In genomic region chrX:6386837-6387236, GRCh38 we compare ENCODE assay signal across 23 cellular contexts.
"Had no signal": no experiment of that assay in that cellular context is flagged by ENCODE, and none has a peak within 500 bp of the region (broad histone marks: within the 10 kb centered on the region; RNA-seq: fewer than 3 reads in every experiment).

No MANE protein-coding gene starts in this region.

- FAIRE-seq: endometrium, islet of Langerhans had no signal

- ATAC-seq: activated naive CD4-positive, alpha-beta T cell treated with anti-CD3 and anti-CD28 coated beads, Interleukin-2, amount 50 U/mL, for 72 hours; gastrocnemius medialis; left ventricle myocardium superior; naive thymus-derived CD4-positive, alpha-beta T cell; right cardiac atrium; stimulated activated naive CD8-positive, alpha-beta T cell treated with anti-CD3 and anti-CD28 coated beads, Interleukin-15, Interleukin-2, amounts not matched to agents 100 U/mL and 50 U/mL, for 24 hours; WTC11 had no signal

- H3K27ac ChIP-seq: colonic mucosa, gastrocnemius medialis, testis, transverse colon had no signal

- H3K4me1 ChIP-seq: colonic mucosa, gastrocnemius medialis, testis, transverse colon had no signal

- H3K4me3 ChIP-seq: colonic mucosa, gastrocnemius medialis, testis, transverse colon had no signal

- H3K36me3 ChIP-seq: colonic mucosa, gastrocnemius medialis, transverse colon had no signal

- DNase-seq: activated CD4-positive, alpha-beta memory T cell treated with anti-CD3 and anti-CD28 coated beads, Interleukin-2, amount 10 ng/mL, durations not matched to agents 7 days and 5 days; activated CD4-positive, alpha-beta T cell treated with anti-CD3 and anti-CD28 coated beads for 1 hour; activated CD4-positive, alpha-beta T cell treated with anti-CD3 and anti-CD28 coated beads, Interleukin-2, amount 10 ng/mL, durations not matched to agents 7 days and 5 days; activated T-cell treated with anti-CD3 and anti-CD28 coated beads, Interleukin-2, amount 50 U/mL, for 48 hours; cerebellar nuclear complex; colonic mucosa; gastrocnemius medialis; glutamatergic neuron; left ventricle myocardium superior; mammary epithelial cell; midbrain; naive thymus-derived CD4-positive, alpha-beta T cell; nucleus accumbens; right cardiac atrium; stimulated activated CD4-positive, alpha-beta T cell treated with anti-CD3 and anti-CD28 coated beads, Interleukin-2, amount 100 ng/mL, for 48 hours; stimulated activated naive CD8-positive, alpha-beta T cell treated with anti-CD3 and anti-CD28 coated beads, Interleukin-15, Interleukin-2, amounts not matched to agents 100 U/mL and 50 U/mL, for 24 hours; T-helper 2 cell; testis; transverse colon had no signal

- H3K27me3 ChIP-seq: colonic mucosa, gastrocnemius medialis, testis, transverse colon had no signal

- H3K9me3 ChIP-seq: colonic mucosa, gastrocnemius medialis, testis, transverse colon had no signal
